In the genomic region with DNA sequence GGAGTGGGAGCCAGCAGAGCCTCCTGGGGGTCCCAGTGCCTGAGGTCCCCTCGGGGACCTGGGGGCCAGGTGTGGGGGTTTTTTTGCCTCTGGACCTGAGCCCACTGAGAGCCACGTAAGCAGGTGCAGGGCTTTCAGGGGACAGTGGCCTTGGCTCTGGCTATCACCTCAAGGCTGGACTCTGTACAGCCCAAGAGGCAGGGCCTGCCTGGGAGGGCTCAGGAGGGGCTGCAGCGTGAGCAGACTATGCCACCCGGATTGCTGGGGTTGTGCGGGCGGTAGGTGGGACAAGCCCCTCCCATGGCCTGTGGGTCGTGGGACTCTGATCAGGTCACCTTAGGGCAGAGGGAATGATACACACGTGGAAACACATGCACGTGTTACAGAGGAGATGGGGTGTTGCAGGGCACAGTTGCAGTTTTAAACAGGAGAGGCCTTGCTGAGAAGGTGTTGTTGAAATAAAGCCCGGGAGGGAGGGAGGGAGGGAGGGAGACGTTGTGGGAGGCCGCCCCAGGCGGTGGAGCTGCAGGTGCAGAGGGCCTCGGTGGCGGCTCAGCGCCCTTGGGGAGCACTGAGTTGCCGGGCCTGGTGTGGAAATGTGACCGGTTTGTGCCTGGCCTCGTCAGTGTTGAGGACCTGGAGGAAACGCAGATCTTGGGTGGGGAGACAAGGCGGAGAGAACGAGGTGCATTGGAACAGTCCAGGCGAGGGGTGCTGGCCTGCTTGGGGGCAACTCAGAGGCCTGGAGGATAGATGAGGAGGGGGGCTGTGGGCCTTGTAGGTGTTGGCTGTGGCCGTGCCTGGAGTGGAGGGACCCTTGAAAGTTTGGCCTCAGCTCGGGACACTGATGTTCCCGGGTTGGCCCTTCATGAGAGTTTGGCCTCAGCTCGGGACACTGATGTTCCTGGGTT, we compare ENCODE assay signal across 9 cellular contexts. TPM values are rescaled to one million over a fixed set of nuclear protein-coding genes. Genes with fewer than 3 reads are reported as not detected.
A peak's percentile ranks its signal among the peaks of the same experiment; 100 is the strongest.
DNase-seq lines count a peak whose midpoint lies in the region; ATAC-seq and TF ChIP-seq lines count a peak whose summit lies in the region.
"Had no signal": no experiment of that assay in that cellular context is flagged by ENCODE, and none has a peak within 500 bp of the region (broad histone marks: within the 10 kb centered on the region; RNA-seq: fewer than 3 reads in every experiment).

No MANE protein-coding gene starts in this region.

- H3K4me1 Mint-ChIP-seq in Caco-2 (ENCODE audit: low read depth, unreplicated experiment): peaks cover 21% of the 10 kb centered on the region
- H3K4me1 Mint-ChIP-seq in IgD-negative memory B cell: peaks cover 17 to 31% (median 20%) of the 10 kb centered on the region in 3 donors
- H3K4me1 Mint-ChIP-seq in activated CD8-positive, alpha-beta T cell treated with anti-CD3 and anti-CD28 coated beads, Interleukin-2, amount 10 ng/mL, durations not matched to agents 7 days and 5 days (ENCODE audit: low read depth): peaks cover 65% of the 10 kb centered on the region
- H3K4me1 Mint-ChIP-seq in naive thymus-derived CD8-positive, alpha-beta T cell: peaks cover 23 to 57% (median 49%) of the 10 kb centered on the region in 4 donors
- peaks cover 14% of the 10 kb centered on the region for H3K4me1 Mint-ChIP-seq in endodermal cell

- H3K36me3 Mint-ChIP-seq in Caco-2 (ENCODE audit: insufficient read depth, unreplicated experiment): peaks cover 8% of the 10 kb centered on the region
- peaks cover 1% of the 10 kb centered on the region for H3K36me3 Mint-ChIP-seq in IgD-negative memory B cell
- no peaks in the 10 kb centered on the region for H3K36me3 Mint-ChIP-seq in activated CD8-positive, alpha-beta T cell treated with anti-CD3 and anti-CD28 coated beads, Interleukin-2, amount 10 ng/mL, durations not matched to agents 7 days and 5 days (ENCODE audit: low read depth)
- H3K36me3 Mint-ChIP-seq in naive thymus-derived CD8-positive, alpha-beta T cell: no peaks in the 10 kb centered on the region
- H3K36me3 Mint-ChIP-seq in endodermal cell (ENCODE audit: low read depth): no peaks in the 10 kb centered on the region

- intact Hi-C loops in Caco-2 (cut with micrococcal nuclease; ENCODE audit: unreplicated experiment): loop anchor here (10.0 kb wide), 1 partner anchor 171 kb away; the partner anchor contains the start of gene DNAJC5

- no peak for DNase-seq in Caco-2
- peak; percentile 52 for DNase-seq in activated CD8-positive, alpha-beta T cell treated with anti-CD3 and anti-CD28 coated beads, Interleukin-2, amount 10 ng/mL, durations not matched to agents 7 days and 5 days
- DNase-seq in naive thymus-derived CD8-positive, alpha-beta T cell: no peak
- DNase-seq in endodermal cell: no peak
- no peak for DNase-seq in NCI-H2029 treated with DMSO at 0.1 percent for 48 hours (lab: John Stamatoyannopoulos, UW)
- DNase-seq: activated gamma-delta T cell, heart left ventricle had no signal

- no peaks in the 10 kb centered on the region for H3K9me3 ChIP-seq in Caco-2
- no peaks in the 10 kb centered on the region for H3K9me3 ChIP-seq in endodermal cell (ENCODE audit: control insufficient read depth, low read length)
- H3K9me3 ChIP-seq: heart left ventricle had no signal

- H3K27ac ChIP-seq in endodermal cell (ENCODE audit: low read depth, low read length): no peak overlapping the region

- no peaks in the 10 kb centered on the region for H3K27me3 Mint-ChIP-seq in Caco-2 (ENCODE audit: insufficient read depth, unreplicated experiment)
- peaks cover 4% of the 10 kb centered on the region for H3K27me3 Mint-ChIP-seq in IgD-negative memory B cell
- H3K27me3 Mint-ChIP-seq in activated CD8-positive, alpha-beta T cell treated with anti-CD3 and anti-CD28 coated beads, Interleukin-2, amount 10 ng/mL, durations not matched to agents 7 days and 5 days (ENCODE audit: low read depth): no peaks in the 10 kb centered on the region
- H3K27me3 Mint-ChIP-seq in naive thymus-derived CD8-positive, alpha-beta T cell: no peaks in the 10 kb centered on the region
- peaks cover 3% of the 10 kb centered on the region for H3K27me3 Mint-ChIP-seq in endodermal cell (ENCODE audit: insufficient read depth)

- CTCF ChIA-PET in Caco-2 (lab: Charles Lee): interaction anchor here (0.9 to 1.0 kb wide), 2 partner anchors 26 to 55 kb away, joined by 3 read pairs; no protein-coding TSS in a partner anchor
- CTCF ChIA-PET in activated CD8-positive, alpha-beta T cell treated with anti-CD3 and anti-CD28 coated beads, Interleukin-2, amount 10 ng/mL, durations not matched to agents 7 days and 5 days (lab: Charles Lee): interaction anchor here (1.0 to 2.0 kb wide), 7 partner anchors 8 to 85 kb away, joined by 3 to 8 read pairs (median 6); partner anchors contain the start of genes LKAAEAR1, OPRL1, PRPF6 and RGS19

- H3K9me3 Mint-ChIP-seq in Caco-2 (ENCODE audit: unreplicated experiment): no peaks in the 10 kb centered on the region
- H3K9me3 Mint-ChIP-seq in IgD-negative memory B cell: no peaks in the 10 kb centered on the region
- no peaks in the 10 kb centered on the region for H3K9me3 Mint-ChIP-seq in activated CD8-positive, alpha-beta T cell treated with anti-CD3 and anti-CD28 coated beads, Interleukin-2, amount 10 ng/mL, durations not matched to agents 7 days and 5 days (ENCODE audit: insufficient read depth)
- no peaks in the 10 kb centered on the region for H3K9me3 Mint-ChIP-seq in naive thymus-derived CD8-positive, alpha-beta T cell
- H3K9me3 Mint-ChIP-seq in endodermal cell: no peaks in the 10 kb centered on the region

- no peaks in the 10 kb centered on the region for H3K27me3 ChIP-seq in Caco-2 (replicated peaks; ENCODE audit: control insufficient read depth, insufficient read depth, low read length)
- H3K27me3 ChIP-seq in endodermal cell (ENCODE audit: control insufficient read depth, insufficient read depth, low read length, poor library complexity, severe bottlenecking): no peaks in the 10 kb centered on the region
- H3K27me3 ChIP-seq: heart left ventricle had no signal

- H3K4me1 ChIP-seq in Caco-2: peaks cover 14% of the 10 kb centered on the region
- no peaks in the 10 kb centered on the region for H3K4me1 ChIP-seq in endodermal cell (ENCODE audit: control insufficient read depth, insufficient read depth, low read length)

- 83 to 93% methylated on average over 11 to 27 of the region's 27 CpGs for WGBS in endodermal cell (ENCODE audit: insufficient coverage in 1 of 2, insufficient read length in 1 of 2), 2 experiments

- no TSS peak for BruUV-seq in Caco-2 (replicated peaks; lab: Mats Ljungman, UMichigan)

- H3K4me3 Mint-ChIP-seq in Caco-2 (ENCODE audit: unreplicated experiment) (no peak overlapping the region), IgD-negative memory B cell (peak overlapping the region in 3 of 4 donors; percentile 70 to 89 (median 84)), endodermal cell (no peak overlapping the region)
- H3K4me3 Mint-ChIP-seq in activated CD8-positive, alpha-beta T cell treated with anti-CD3 and anti-CD28 coated beads, Interleukin-2, amount 10 ng/mL, durations not matched to agents 7 days and 5 days: peak overlapping the region; percentile 59
- H3K4me3 Mint-ChIP-seq in naive thymus-derived CD8-positive, alpha-beta T cell: peak overlapping the region; percentile 25 to 92 (median 67)

- POLR2A ChIA-PET in Caco-2 (lab: Charles Lee): no interaction called here
- POLR2A ChIA-PET in activated CD8-positive, alpha-beta T cell treated with anti-CD3 and anti-CD28 coated beads, Interleukin-2, amount 10 ng/mL, durations not matched to agents 7 days and 5 days (lab: Charles Lee): interaction anchor here (0.7 to 2.6 kb wide), 6 partner anchors 10 to 85 kb away, joined by 3 to 11 read pairs (median 4); partner anchors contain the start of genes OPRL1, PRPF6 and RGS19
- POLR2A ChIA-PET in naive thymus-derived CD8-positive, alpha-beta T cell (lab: Charles Lee): interaction anchor here (1.5 to 4.9 kb wide), 3 partner anchors 12 to 109 kb away, joined by 3 to 47 read pairs (median 21); partner anchors contain the start of genes OPRL1 and RGS19

- ATAC-seq in activated CD8-positive, alpha-beta T cell treated with anti-CD3 and anti-CD28 coated beads, Interleukin-2, amount 10 ng/mL, durations not matched to agents 7 days and 5 days: peak; percentile 6
- ATAC-seq in naive thymus-derived CD8-positive, alpha-beta T cell: peak in 1 of 2 donors; percentile 13
- ATAC-seq in GM19467 (IDR thresholded peaks at IDR 0.05; ENCODE audit: unreplicated experiment): no peak

- no peak overlapping the region for H3K9ac ChIP-seq in endodermal cell (ENCODE audit: extremely low read depth, low read length, poor library complexity, severe bottlenecking)

- H3K4me3 ChIP-seq in Caco-2 (ENCODE audit: low read depth, low read length) (no peak overlapping the region), endodermal cell (ENCODE audit: low read length) (no peak overlapping the region)

- TF ChIP-seq CTCF in Caco-2 (IDR thresholded peaks at IDR 0.05; ENCODE audit: insufficient read depth in 1 of 2, low read depth in 1 of 2, low read length in 1 of 2, severe bottlenecking in 1 of 2, unreplicated experiment in 1 of 2): no peak
- no peak for TF ChIP-seq CTCF in endodermal cell (conservative IDR thresholded peaks at IDR 0.05)

- peak overlapping the region; percentile 45 for H3K27ac Mint-ChIP-seq in Caco-2 (ENCODE audit: unreplicated experiment)
- peak overlapping the region; percentile 87 to 96 (median 93) for H3K27ac Mint-ChIP-seq in IgD-negative memory B cell
- H3K27ac Mint-ChIP-seq in activated CD8-positive, alpha-beta T cell treated with anti-CD3 and anti-CD28 coated beads, Interleukin-2, amount 10 ng/mL, durations not matched to agents 7 days and 5 days: peak overlapping the region; percentile 95
- H3K27ac Mint-ChIP-seq in naive thymus-derived CD8-positive, alpha-beta T cell: peak overlapping the region in 6 of 10 donors; percentile 64 to 89 (median 74)
- H3K27ac Mint-ChIP-seq in endodermal cell: no peak overlapping the region

- no peaks in the 10 kb centered on the region for H3K36me3 ChIP-seq in Caco-2 (ENCODE audit: control insufficient read depth, insufficient read depth, low read length)
- H3K36me3 ChIP-seq in endodermal cell (ENCODE audit: control insufficient read depth, insufficient read depth, low read length): no peaks in the 10 kb centered on the region

RNA-seq across cellular contexts. Expression of gene TCEA2, which starts 2.3 kb away (rescaled TPM):
- total RNA-seq in Caco-2 (2022): 39.9 and 48.3 TPM in 2 replicates
- 41.3 TPM for polyA plus RNA-seq in IgD-negative memory B cell
- 10 to 100 TPM; 49.6 to 55.3 TPM for total RNA-seq in activated CD8-positive, alpha-beta T cell treated with anti-CD3 and anti-CD28 coated beads, Interleukin-2, amount 10 ng/mL, durations not matched to agents 7 days and 5 days
- 10 to 100 TPM; 42.0 to 42.7 TPM for total RNA-seq in naive thymus-derived CD8-positive, alpha-beta T cell
- 10 to 100 TPM; 22.5 to 33.0 (median 32.1) TPM for polyA plus RNA-seq in naive thymus-derived CD8-positive, alpha-beta T cell
- total RNA-seq in endodermal cell: 100 to 1,000 TPM in 1 of 2 donors, 10 to 100 TPM in 1; 64.3 to 110 TPM
- 82.9 TPM for polyA plus RNA-seq in endodermal cell (2013, experiment 1 of 2)
- 77.1 TPM for polyA plus RNA-seq in endodermal cell (2013, experiment 2 of 2)

RNA-seq across cellular contexts. Expression of gene RGS19, which starts 14.0 kb away (rescaled TPM):
- total RNA-seq in Caco-2 (2022): 29.3 and 34.3 TPM in 2 replicates
- polyA plus RNA-seq in IgD-negative memory B cell: 202 TPM
- total RNA-seq in activated CD8-positive, alpha-beta T cell treated with anti-CD3 and anti-CD28 coated beads, Interleukin-2, amount 10 ng/mL, durations not matched to agents 7 days and 5 days: 100 to 1,000 TPM; 130 to 135 TPM
- total RNA-seq in naive thymus-derived CD8-positive, alpha-beta T cell: 10 to 100 TPM; 16.9 to 20.7 TPM
- 10 to 100 TPM; 50.9 to 67.5 (median 59.4) TPM for polyA plus RNA-seq in naive thymus-derived CD8-positive, alpha-beta T cell
- total RNA-seq in endodermal cell: 10 to 100 TPM; 14.6 to 15.8 TPM
- 10.7 TPM for polyA plus RNA-seq in endodermal cell (2013, experiment 1 of 2)
- 10.8 TPM for polyA plus RNA-seq in endodermal cell (2013, experiment 2 of 2)

RNA-seq across cellular contexts. Expression of gene OPRL1, which starts 14.6 kb away (rescaled TPM):
- total RNA-seq in Caco-2 (2022): 0.51 and 0.59 TPM in 2 replicates
- polyA plus RNA-seq in IgD-negative memory B cell: 3.7 TPM
- 1 to 10 TPM; 1.5 to 2.0 TPM for total RNA-seq in activated CD8-positive, alpha-beta T cell treated with anti-CD3 and anti-CD28 coated beads, Interleukin-2, amount 10 ng/mL, durations not matched to agents 7 days and 5 days
- 1 to 10 TPM in 1 of 2 experiments, under 1 TPM in 1; 0.91 to 1.1 TPM for total RNA-seq in naive thymus-derived CD8-positive, alpha-beta T cell
- 1 to 10 TPM in 1 of 3 donors, under 1 TPM in 2; 0.77 to 1.6 (median 0.82) TPM for polyA plus RNA-seq in naive thymus-derived CD8-positive, alpha-beta T cell
- total RNA-seq in endodermal cell: 1 to 10 TPM; 4.1 to 5.5 TPM
- 3.0 TPM for polyA plus RNA-seq in endodermal cell (2013, experiment 1 of 2)
- polyA plus RNA-seq in endodermal cell (2013, experiment 2 of 2): 2.8 TPM

RNA-seq across cellular contexts. Expression of gene SOX18, which starts 15.9 kb away (rescaled TPM):
- total RNA-seq in Caco-2 (2022) (0.44 and 0.84 TPM in 2 replicates), endodermal cell (1 to 10 TPM; 2.3 to 2.8 TPM)
- polyA plus RNA-seq in IgD-negative memory B cell: not detected
- total RNA-seq in activated CD8-positive, alpha-beta T cell treated with anti-CD3 and anti-CD28 coated beads, Interleukin-2, amount 10 ng/mL, durations not matched to agents 7 days and 5 days: under 1 TPM; 0.13 to 0.21 TPM
- not detected for total RNA-seq in naive thymus-derived CD8-positive, alpha-beta T cell
- not detected for polyA plus RNA-seq in naive thymus-derived CD8-positive, alpha-beta T cell
- 0.57 TPM for polyA plus RNA-seq in endodermal cell (2013, experiment 1 of 2)
- 0.95 TPM for polyA plus RNA-seq in endodermal cell (2013, experiment 2 of 2)

RNA-seq across cellular contexts. Expression of gene LKAAEAR1, which starts 18.9 kb away (rescaled TPM):
- not detected in 2 replicates for total RNA-seq in Caco-2 (2022)
- 0.83 TPM for polyA plus RNA-seq in IgD-negative memory B cell
- total RNA-seq in activated CD8-positive, alpha-beta T cell treated with anti-CD3 and anti-CD28 coated beads, Interleukin-2, amount 10 ng/mL, durations not matched to agents 7 days and 5 days: under 1 TPM; 0.34 to 0.61 TPM
- total RNA-seq in naive thymus-derived CD8-positive, alpha-beta T cell: not detected
- 1 to 10 TPM in 1 of 3 donors, under 1 TPM in 1, not detected in 1; 0.63 to 1.1 TPM for polyA plus RNA-seq in naive thymus-derived CD8-positive, alpha-beta T cell
- not detected for total RNA-seq in endodermal cell
- not detected for polyA plus RNA-seq in endodermal cell (2013, experiment 1 of 2)
- not detected for polyA plus RNA-seq in endodermal cell (2013, experiment 2 of 2)
- total RNA-seq: heart left ventricle had no signal
- polyA plus RNA-seq: heart left ventricle had no signal

Comparison
In these comparisons a context has a peak if more than half of its experiments do, and no peak if none do; other contexts are left out.
1. H3K4me3 Mint-ChIP-seq: peak in IgD-negative memory B cell (3 of 4), activated CD8-positive, alpha-beta T cell treated with anti-CD3 and anti-CD28 coated beads, Interleukin-2, amount 10 ng/mL, durations not matched to agents 7 days and 5 days (single experiment) and naive thymus-derived CD8-positive, alpha-beta T cell (10 of 10); none in Caco-2 (single experiment) and endodermal cell (single experiment).